11 cellular contexts compared by ENCODE assay signal in the genomic region with DNA sequence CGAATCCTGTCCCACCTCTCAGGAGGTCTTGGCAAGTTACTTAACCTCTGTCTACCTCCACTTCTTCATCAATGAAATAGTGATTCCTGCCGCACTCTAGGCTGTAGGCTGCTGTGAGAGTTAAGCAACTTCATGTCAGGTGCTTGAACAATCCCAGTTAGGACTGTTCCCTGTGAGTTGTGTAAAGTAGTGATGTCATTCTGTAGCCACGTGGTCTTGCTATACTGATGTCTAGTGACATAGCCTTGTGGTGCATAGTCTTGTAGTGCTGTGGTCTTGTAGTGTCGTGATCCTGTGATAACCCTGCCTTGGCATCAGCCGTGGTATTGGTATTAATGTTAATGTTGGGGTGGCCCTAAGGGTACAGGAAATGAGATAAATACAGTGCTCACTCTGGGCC. TPM values are rescaled to one million over a fixed set of nuclear protein-coding genes. Genes with fewer than 3 reads are reported as not detected.
DNase-seq lines count a peak whose midpoint lies in the region; ATAC-seq, FAIRE-seq and TF ChIP-seq lines count a peak whose summit lies in the region.
"Had no signal": no experiment of that assay in that cellular context is flagged by ENCODE, and none has a peak within 500 bp of the region (broad histone marks: within the 10 kb centered on the region; RNA-seq: fewer than 3 reads in every experiment).

No MANE protein-coding gene starts in this region.

- POLR2A ChIA-PET in A549 (lab: Yijun Ruan, JAX), result no interaction called here
- POLR2A ChIA-PET in activated CD4-positive, alpha-beta memory T cell treated with anti-CD3 and anti-CD28 coated beads for 36 hours (lab: Charles Lee), result interaction anchor here (0.6 to 0.8 kb wide), 2 partner anchors 10 to 717 kb away, joined by 3 to 5 read pairs; no protein-coding TSS in a partner anchor

- CTCF ChIA-PET in A549 (lab: Yijun Ruan, JAX), result no interaction called here
- CTCF ChIA-PET in activated CD4-positive, alpha-beta memory T cell treated with anti-CD3 and anti-CD28 coated beads for 36 hours (lab: Charles Lee), result no interaction called here

- ATAC-seq in A549 (peak; percentile 36 to 58; a peak in 4 of 6 replicates), foreskin keratinocyte (peak; percentile 13), HG02588 (IDR thresholded peaks at IDR 0.05; ENCODE audit: unreplicated experiment) (no peak), GM19035 (IDR thresholded peaks at IDR 0.05; ENCODE audit: unreplicated experiment) (no peak)

- no peak overlapping the region for H3K27ac Mint-ChIP-seq in activated CD4-positive, alpha-beta memory T cell treated with anti-CD3 and anti-CD28 coated beads for 36 hours

- TF ChIP-seq EP300 in A549 (IDR thresholded peaks at IDR 0.05), result no peak

- TF ChIP-seq RAD21 in A549 (conservative IDR thresholded peaks at IDR 0.05 in 1 of 2, IDR thresholded peaks at IDR 0.05 in 1 of 2), result no peak

- H3K4me2 ChIP-seq in A549, result no peak overlapping the region

- H3K4me1 ChIP-seq in A549 (peaks cover 18% of the 10 kb centered on the region; the same call in 2 of the 3 replicates), foreskin keratinocyte (no peaks in the 10 kb centered on the region)

- H3K27me3 ChIP-seq in foreskin keratinocyte, result peaks cover 54% of the 10 kb centered on the region
- H3K27me3 ChIP-seq: MG63 had no signal

- no peak overlapping the region for H3K27ac ChIP-seq in A549
- H3K27ac ChIP-seq in foreskin keratinocyte, result no peak overlapping the region

- no peak for FAIRE-seq in A549 (lab: Jason Lieb, UNC)
- FAIRE-seq: GM12892 had no signal

- H3K4me3 ChIP-seq in A549, result no peak overlapping the region
- H3K4me3 ChIP-seq: MG63 had no signal

- no peak for TF ChIP-seq POLR2A in A549 (IDR thresholded peaks at IDR 0.05; ENCODE audit: low read length)

- no peaks in the 10 kb centered on the region for H3K27me3 Mint-ChIP-seq in activated CD4-positive, alpha-beta memory T cell treated with anti-CD3 and anti-CD28 coated beads for 36 hours

- intact Hi-C loops in activated CD4-positive, alpha-beta memory T cell treated with anti-CD3 and anti-CD28 coated beads for 36 hours (cut with micrococcal nuclease), result no loop called here

- 90% methylated on average over 3 of the region's 5 CpGs for WGBS in A549 (ENCODE audit: missing lambda C conversion rate)

- H3K4me1 Mint-ChIP-seq in activated CD4-positive, alpha-beta memory T cell treated with anti-CD3 and anti-CD28 coated beads for 36 hours (ENCODE audit: low read depth), result peaks cover 15% of the 10 kb centered on the region

- no peaks in the 10 kb centered on the region for H3K9me3 ChIP-seq in A549
- H3K9me3 ChIP-seq: MG63 had no signal

- TF ChIP-seq CTCF in A549 (IDR thresholded peaks at IDR 0.05) (no peak), foreskin keratinocyte (conservative IDR thresholded peaks at IDR 0.05) (no peak)

- H3K36me3 Mint-ChIP-seq in activated CD4-positive, alpha-beta memory T cell treated with anti-CD3 and anti-CD28 coated beads for 36 hours, result no peaks in the 10 kb centered on the region

- DNase-seq in A549 (ENCODE audit: low read depth in 1 of 2, low spot score in 1 of 2), result peak in 1 of 2 experiments; percentile 43
- DNase-seq in H4 (ENCODE audit: low spot score), result peak; percentile 75
- peak; percentile 28 for DNase-seq in activated CD4-positive, alpha-beta memory T cell treated with anti-CD3 and anti-CD28 coated beads for 36 hours
- peak; percentile 31 to 45 for DNase-seq in foreskin keratinocyte
- no peak for DNase-seq in activated gamma-delta T cell treated with Interleukin-2 at 50 U/mL for 16 hours
- DNase-seq in dedifferentiated amniotic fluid mesenchymal stem cell (ENCODE audit: extremely low spot score), result no peak
- DNase-seq: activated CD4-positive, alpha-beta T cell treated with anti-CD3 and anti-CD28 coated beads, Interleukin-2, amount 50 U/mL, for 1 hour; MG63 had no signal

- no peak overlapping the region for H3K4me3 Mint-ChIP-seq in activated CD4-positive, alpha-beta memory T cell treated with anti-CD3 and anti-CD28 coated beads for 36 hours

- H3K9me3 Mint-ChIP-seq in activated CD4-positive, alpha-beta memory T cell treated with anti-CD3 and anti-CD28 coated beads for 36 hours, result no peaks in the 10 kb centered on the region

TF ChIP-seq in A549, 52 proteins besides CTCF, POLR2A, EP300 and RAD21:
- TF ChIP-seq NPAS2 (CRISPR knock-in tag; IDR thresholded peaks at IDR 0.05; ENCODE audit: borderline replicate concordance) (no peak), USF2 (IDR thresholded peaks at IDR 0.05) (peak; percentile 45)

RNA-seq across cellular contexts. Expression of gene PRR5, which starts 30.3 kb away (rescaled TPM):
- polyA plus RNA-seq in A549 (2011; rRNA removed) (7.1 and 8.5 TPM in 2 replicates), A549 (2017; fragmentation: RNase III; extraction: RNeasy Plus Mini Kit Qiagen cat#74134 plus additional on column Dnase treatment) (15.7 to 19.5 TPM (median 17.7 TPM) in 3 replicates), foreskin keratinocyte (18.4 and 18.5 TPM in 2 replicates)
- 14.8 and 25.1 TPM in 2 replicates for polyA plus RNA-seq in A549 (2012; cell fraction: cytosol; rRNA removed)
- 35.0 and 39.1 TPM in 2 replicates for polyA plus RNA-seq in A549 (2012; cell fraction: nucleus; rRNA removed)
- 9.0 and 12.0 TPM in 2 replicates for polyA minus RNA-seq in A549 (2011; rRNA and poly(A)+ RNA removed)
- total RNA-seq in H4 (2014; rRNA removed; shearing (Covaris generic)), result 4.7 and 5.0 TPM in 2 replicates
- 10 to 100 TPM; 10.3 to 11.8 TPM for total RNA-seq in activated CD4-positive, alpha-beta memory T cell treated with anti-CD3 and anti-CD28 coated beads for 36 hours
- 12.2 and 13.8 TPM in 2 replicates for total RNA-seq in foreskin keratinocyte

Comparison
In these comparisons a context has a peak if more than half of its experiments do, and no peak if none do; other contexts are left out.
1. ATAC-seq: peak in A549 (2 of 2) and foreskin keratinocyte (single experiment); none in HG02588 (single experiment) and GM19035 (single experiment).
2. DNase-seq: peak in H4 (single experiment), activated CD4-positive, alpha-beta memory T cell treated with anti-CD3 and anti-CD28 coated beads for 36 hours (single experiment) and foreskin keratinocyte (2 of 2); none in activated gamma-delta T cell treated with Interleukin-2 at 50 U/mL for 16 hours (single experiment) and dedifferentiated amniotic fluid mesenchymal stem cell (single experiment).